ENCODE assay signal across 1 cellular context in genomic region chr13:19681517-19681916, GRCh38.
TF ChIP-seq lines count a peak whose summit lies in the region.

No MANE protein-coding gene starts in this region.

TF ChIP-seq in GM23338, 12 proteins besides CTCF, POLR2A, EP300 and RAD21 (continued from another document):
- TF ChIP-seq ZNF462 (CRISPR knock-in tag; IDR thresholded peaks at IDR 0.05): no peak
- TF ChIP-seq POLR2AphosphoS5 (IDR thresholded peaks at IDR 0.05; ENCODE audit: low read depth): no peak
- no peak for TF ChIP-seq EZH2phosphoT487 (IDR thresholded peaks at IDR 0.05; ENCODE audit: unreplicated experiment)
- TF ChIP-seq STAT1 (IDR thresholded peaks at IDR 0.05; ENCODE audit: unreplicated experiment): no peak
- TF ChIP-seq ETS1 (IDR thresholded peaks at IDR 0.05): no peak
- no peak for TF ChIP-seq ZNF114 (CRISPR knock-in tag; IDR thresholded peaks at IDR 0.05)
- no peak for TF ChIP-seq REST (IDR thresholded peaks at IDR 0.05; ENCODE audit: unreplicated experiment)
- no peak for TF ChIP-seq ZNF331 (CRISPR knock-in tag; IDR thresholded peaks at IDR 0.05; ENCODE audit: low read depth)
- TF ChIP-seq CREB1 (CRISPR knock-in tag; IDR thresholded peaks at IDR 0.05; ENCODE audit: low read depth): no peak
- TF ChIP-seq JUNB (IDR thresholded peaks at IDR 0.05; ENCODE audit: unreplicated experiment): no peak
- no peak for TF ChIP-seq EZH2 (IDR thresholded peaks at IDR 0.05; ENCODE audit: low read depth, unreplicated experiment)
